In genomic region chr11:124108158-124108557, GRCh38 we compare ENCODE assay signal across 8 cellular contexts. TPM values are rescaled to one million over a fixed set of nuclear protein-coding genes. Genes with fewer than 3 reads are reported as not detected.
DNase-seq lines count a peak whose midpoint lies in the region; ATAC-seq and TF ChIP-seq lines count a peak whose summit lies in the region.

No MANE protein-coding gene starts in this region.

- H3K4me3 ChIP-seq in astrocyte of the spinal cord (ENCODE audit: low read depth, low read length) (no peak overlapping the region), coronary artery (no peak overlapping the region)

- DNase-seq in stimulated activated CD4-positive, alpha-beta T cell treated with anti-CD3 and anti-CD28 coated beads, Interleukin-15, amount 100 ng/mL, for 24 hours = peak; percentile 10
- no peak for DNase-seq in stimulated activated CD4-positive, alpha-beta T cell treated with anti-CD3 and anti-CD28 coated beads, Interleukin-2, amount 100 ng/mL, for 48 hours
- DNase-seq in HT-29 (ENCODE audit: low spot score) = peak; percentile 55
- peak; percentile 55 for DNase-seq in astrocyte of the spinal cord (ENCODE audit: low read depth, low spot score)
- peak; percentile 13 for DNase-seq in pulmonary artery endothelial cell (ENCODE audit: low read depth, low spot score)
- DNase-seq in coronary artery (ENCODE audit: low spot score) = no peak
- DNase-seq in NCI-H446 treated with DMSO at 0.1 percent for 48 hours (lab: John Stamatoyannopoulos, UW) = no peak

- no peak overlapping the region for H3K27ac ChIP-seq in coronary artery

- in situ Hi-C loops in astrocyte of the spinal cord (cut with HindIII; ENCODE audit: low sequenced_read_pairs) = no loop called here

- TF ChIP-seq CTCF in astrocyte of the spinal cord (IDR thresholded peaks at IDR 0.05; ENCODE audit: low read depth, low read length) (peak; percentile 47), coronary artery (IDR thresholded peaks at IDR 0.05) (no peak)

- no peak for ATAC-seq in GM21576 (IDR thresholded peaks at IDR 0.05; ENCODE audit: unreplicated experiment)

RNA-seq across cellular contexts. Expression of gene VWA5A, which starts 7.1 kb away (rescaled TPM):
- total RNA-seq in HT-29 (2014; rRNA removed; shearing (Covaris generic)) = 0.18 and 0.81 TPM in 2 replicates
- total RNA-seq in pulmonary artery endothelial cell = 11.5 and 14.7 TPM in 2 replicates

Comparison
In these comparisons a context has a peak if more than half of its experiments do, and no peak if none do; other contexts are left out.
1. DNase-seq: peak in stimulated activated CD4-positive, alpha-beta T cell treated with anti-CD3 and anti-CD28 coated beads, Interleukin-15, amount 100 ng/mL, for 24 hours (single experiment), HT-29 (single experiment), astrocyte of the spinal cord (single experiment) and pulmonary artery endothelial cell (single experiment); none in stimulated activated CD4-positive, alpha-beta T cell treated with anti-CD3 and anti-CD28 coated beads, Interleukin-2, amount 100 ng/mL, for 48 hours (0 of 2), coronary artery (single experiment) and NCI-H446 treated with DMSO at 0.1 percent for 48 hours (single experiment).